ENCODE assay signal across 2 cellular contexts in genomic region chr1:248849152-248849551, GRCh38.
TF ChIP-seq lines count a peak whose summit lies in the region.

No MANE protein-coding gene starts in this region.

TF ChIP-seq in GM23338, 12 proteins besides CTCF, POLR2A, EP300 and RAD21:
- TF ChIP-seq POLR2AphosphoS5 (IDR thresholded peaks at IDR 0.05; ENCODE audit: low read depth) (no peak), JUNB (IDR thresholded peaks at IDR 0.05; ENCODE audit: unreplicated experiment) (no peak), ZNF331 (CRISPR knock-in tag; IDR thresholded peaks at IDR 0.05; ENCODE audit: low read depth) (no peak), CREB1 (CRISPR knock-in tag; IDR thresholded peaks at IDR 0.05; ENCODE audit: low read depth) (no peak), ZNF114 (CRISPR knock-in tag; IDR thresholded peaks at IDR 0.05) (no peak), ETS1 (IDR thresholded peaks at IDR 0.05) (no peak), STAT1 (IDR thresholded peaks at IDR 0.05; ENCODE audit: unreplicated experiment) (no peak), EZH2 (IDR thresholded peaks at IDR 0.05; ENCODE audit: low read depth, unreplicated experiment) (no peak)

TF ChIP-seq in SK-N-SH, 30 proteins besides CTCF, POLR2A, EP300 and RAD21:
- TF ChIP-seq JUND (IDR thresholded peaks at IDR 0.05) (no peak), RCOR1 (IDR thresholded peaks at IDR 0.05; ENCODE audit: low read length) (no peak), GABPA (IDR thresholded peaks at IDR 0.05; ENCODE audit: low read depth) (no peak), TAF1 (IDR thresholded peaks at IDR 0.05; ENCODE audit: borderline replicate concordance, low read depth, low read length) (no peak), FOSL2 (IDR thresholded peaks at IDR 0.05; ENCODE audit: borderline replicate concordance, low read depth) (no peak)
TF ChIP-seq in SK-N-SH: peak in this region for 0.
